ENCODE assay signal across 8 cellular contexts in the genomic region with DNA sequence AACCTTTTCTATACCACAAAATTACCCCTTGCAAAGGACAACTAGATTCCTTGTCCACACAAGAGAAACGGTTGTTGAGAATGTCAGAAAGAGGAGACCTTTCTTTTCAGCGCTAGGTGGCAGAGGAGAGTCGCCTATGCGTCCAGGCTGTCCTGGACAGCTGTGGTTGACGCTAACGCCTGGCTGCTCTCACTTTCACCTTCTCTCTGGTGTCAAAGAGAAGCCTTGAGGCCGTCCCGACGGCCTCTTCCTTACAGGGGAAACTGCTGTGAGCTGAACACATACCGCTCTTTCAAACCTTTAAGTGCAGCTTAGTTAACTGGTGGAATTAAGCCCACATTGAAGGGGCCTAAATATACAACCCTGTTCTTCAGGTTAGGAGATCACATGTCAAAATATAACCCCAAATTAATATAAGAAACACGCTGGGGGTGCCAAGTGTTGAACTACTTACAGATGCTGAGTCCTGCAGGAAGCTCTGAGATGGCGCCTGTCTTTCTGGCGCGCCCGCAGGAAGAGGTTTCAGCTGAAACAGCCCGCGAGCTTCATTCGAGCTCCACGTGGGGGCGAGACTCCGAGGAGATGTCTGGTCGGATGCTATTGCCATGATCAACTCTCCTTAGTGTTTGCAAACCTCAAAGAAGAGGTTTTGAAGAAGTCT. TPM values are rescaled to one million over a fixed set of nuclear protein-coding genes. Genes with fewer than 3 reads are reported as not detected.
DNase-seq lines count a peak whose midpoint lies in the region; ATAC-seq and TF ChIP-seq lines count a peak whose summit lies in the region.

No MANE protein-coding gene starts in this region.

- CTCF ChIA-PET in IMR-90 (lab: Yijun Ruan, JAX): interaction anchor here (0.6 to 3.2 kb wide), 25 partner anchors 9 to 1929 kb away, joined by 3 to 17 read pairs (median 5); no protein-coding TSS in a partner anchor

- no peak overlapping the region for H3K9ac ChIP-seq in IMR-90 (ENCODE audit: low read depth, low read length)
- no peak overlapping the region for H3K9ac ChIP-seq in neural progenitor cell
- H3K9ac ChIP-seq in subcutaneous abdominal adipose tissue (ENCODE audit: low read length in 5 of 5): peak overlapping the region in 3 of 5 donors; percentile 32 to 53 (median 52)

- no peaks in the 10 kb centered on the region for H3K9me3 Mint-ChIP-seq in activated T-helper 2 cell treated with anti-CD3 and anti-CD28 coated beads, Interferon-gamma antibody, Interleukin-2, Interleukin-4, amounts not matched to agents 10 μg/mL and 5 μg/mL and 100 μg/mL, durations not matched to agents 14 hours and 24 hours and 36 hours
- H3K9me3 Mint-ChIP-seq in neural progenitor cell: peaks cover 5% of the 10 kb centered on the region

- TF ChIP-seq POLR2A in IMR-90 (IDR thresholded peaks at IDR 0.05; ENCODE audit: low read depth, low read length): peak; percentile 51; the same call in 1 of the 2 replicates

- H4K20me1 ChIP-seq in IMR-90 (ENCODE audit: insufficient read depth, low read length) (no peaks in the 10 kb centered on the region), neural progenitor cell (ENCODE audit: low read depth) (no peaks in the 10 kb centered on the region)

- no peak overlapping the region for H4K5ac ChIP-seq in IMR-90 (ENCODE audit: low read depth, low read length)

- H3K27ac ChIP-seq in IMR-90 (ENCODE audit: insufficient read depth, low read length) (no peak overlapping the region), neural progenitor cell (no peak overlapping the region), subcutaneous abdominal adipose tissue (ENCODE audit: low read depth, low read length) (no peak overlapping the region)

- H3K27me3 ChIP-seq in IMR-90 (ENCODE audit: control insufficient read depth, insufficient read depth, low read length) (peaks cover 5% of the 10 kb centered on the region), neural progenitor cell (peaks cover 4% of the 10 kb centered on the region), subcutaneous abdominal adipose tissue (ENCODE audit: control insufficient read depth in 5 of 5, insufficient read depth in 4 of 5, low read length in 5 of 5) (no peaks in the 10 kb centered on the region)

- POLR2A ChIA-PET in IMR-90 (lab: Charles Lee; ENCODE audit: unreplicated experiment): interaction anchor here (0.6 kb wide), 1 partner anchor 1656 kb away, joined by 3 read pairs; no protein-coding TSS in a partner anchor

- H3K4me3 ChIP-seq in IMR-90 (ENCODE audit: insufficient read depth, low read depth, low read length) (peak overlapping the region; percentile 26), fibroblast of villous mesenchyme (ENCODE audit: low read depth, low read length) (peak overlapping the region; percentile 51), neural progenitor cell (peak overlapping the region; percentile 7), subcutaneous abdominal adipose tissue (ENCODE audit: low read depth in 1 of 5, low read length in 5 of 5) (peak overlapping the region; percentile 52 to 75 (median 65))

- H2BK15ac ChIP-seq in IMR-90 (ENCODE audit: low read depth, low read length): no peak overlapping the region

- no peak overlapping the region for H4K91ac ChIP-seq in IMR-90 (ENCODE audit: insufficient read depth, low read depth, low read length)

- no peaks in the 10 kb centered on the region for H3K9me1 ChIP-seq in IMR-90 (ENCODE audit: insufficient read depth, low read length)

- H3K4me3 Mint-ChIP-seq in activated T-helper 2 cell treated with anti-CD3 and anti-CD28 coated beads, Interferon-gamma antibody, Interleukin-2, Interleukin-4, amounts not matched to agents 10 μg/mL and 5 μg/mL and 100 μg/mL, durations not matched to agents 14 hours and 24 hours and 36 hours (ENCODE audit: low read depth): peak overlapping the region; percentile 65
- no peak overlapping the region for H3K4me3 Mint-ChIP-seq in neural progenitor cell

- no peak overlapping the region for H2AK5ac ChIP-seq in IMR-90 (ENCODE audit: low read depth, low read length)

- H3K36me3 ChIP-seq in IMR-90 (ENCODE audit: control insufficient read depth, insufficient read depth, low read length) (no peaks in the 10 kb centered on the region), neural progenitor cell (no peaks in the 10 kb centered on the region), subcutaneous abdominal adipose tissue (ENCODE audit: control insufficient read depth in 5 of 5, insufficient read depth in 5 of 5, low read length in 5 of 5) (no peaks in the 10 kb centered on the region)

- H3K4me1 ChIP-seq in IMR-90 (ENCODE audit: control insufficient read depth, insufficient read depth, low read length) (no peaks in the 10 kb centered on the region), neural progenitor cell (peaks cover 8% of the 10 kb centered on the region), subcutaneous abdominal adipose tissue (ENCODE audit: control insufficient read depth in 5 of 5, insufficient read depth in 5 of 5, low read length in 5 of 5) (peaks cover 0 to 13% (median 7%) of the 10 kb centered on the region in 5 donors)

- H4K8ac ChIP-seq in IMR-90 (ENCODE audit: low read depth in 2 of 2, low read length in 2 of 2): 0 out of 4 replicates have a peak overlapping the region, but pooled peaks of 1 of the 2 experiments have one; percentile 4

- H3K27me3 Mint-ChIP-seq in activated T-helper 2 cell treated with anti-CD3 and anti-CD28 coated beads, Interferon-gamma antibody, Interleukin-2, Interleukin-4, amounts not matched to agents 10 μg/mL and 5 μg/mL and 100 μg/mL, durations not matched to agents 14 hours and 24 hours and 36 hours (ENCODE audit: low read depth): peaks cover 11% of the 10 kb centered on the region
- H3K27me3 Mint-ChIP-seq in neural progenitor cell (ENCODE audit: insufficient read depth, low read depth): peaks cover 5% of the 10 kb centered on the region

- H3K56ac ChIP-seq in IMR-90 (ENCODE audit: extremely low read depth, insufficient read depth, low read length): peak overlapping the region; percentile 12; the same call in 1 of the 2 replicates

- no TSS peak for BruUV-seq in IMR-90 (replicated peaks; lab: Mats Ljungman, UMichigan)

- 8% methylated on average over 12 of the region's 22 CpGs; no CpG with 5 or more reads in 1 of the 2 experiments for WGBS in IMR-90 (ENCODE audit: extremely low coverage in 2 of 2, insufficient read length in 1 of 2), 2 experiments

- in situ Hi-C loops in IMR-90 (cut with MboI; ENCODE audit: low sequenced_read_pairs): loop anchor here (10.0 to 25.0 kb wide), 3 partner anchors 63 to 390 kb away; no protein-coding TSS in a partner anchor

- H3K9me3 ChIP-seq in IMR-90 (ENCODE audit: control insufficient read depth, insufficient read depth, low read length) (no peaks in the 10 kb centered on the region), neural progenitor cell (ENCODE audit: low read depth) (no peaks in the 10 kb centered on the region), subcutaneous abdominal adipose tissue (ENCODE audit: control insufficient read depth in 5 of 5, low read length in 5 of 5) (no peaks in the 10 kb centered on the region)

- H3K18ac ChIP-seq in IMR-90 (ENCODE audit: low read depth, low read length): no peak overlapping the region

- H3K36me3 Mint-ChIP-seq in activated T-helper 2 cell treated with anti-CD3 and anti-CD28 coated beads, Interferon-gamma antibody, Interleukin-2, Interleukin-4, amounts not matched to agents 10 μg/mL and 5 μg/mL and 100 μg/mL, durations not matched to agents 14 hours and 24 hours and 36 hours (ENCODE audit: low read depth): no peaks in the 10 kb centered on the region
- no peaks in the 10 kb centered on the region for H3K36me3 Mint-ChIP-seq in neural progenitor cell

- H3K14ac ChIP-seq in IMR-90 (replicated peaks; ENCODE audit: low read depth, low read length): no peak overlapping the region

- peak; percentile 87 for TF ChIP-seq CTCF in IMR-90 (conservative IDR thresholded peaks at IDR 0.05; ENCODE audit: low read depth, low read length)
- TF ChIP-seq CTCF in fibroblast of villous mesenchyme (IDR thresholded peaks at IDR 0.05; ENCODE audit: insufficient read depth, low read depth, low read length): peak; percentile 93
- peak; percentile 83 for TF ChIP-seq CTCF in neural progenitor cell (IDR thresholded peaks at IDR 0.05)

- H2BK20ac ChIP-seq in IMR-90 (ENCODE audit: low read depth, low read length): no peak overlapping the region

- H3K79me1 ChIP-seq in IMR-90 (ENCODE audit: low read depth in 1 of 2, low read length in 2 of 2): no peaks in the 10 kb centered on the region

- H3F3A ChIP-seq in neural progenitor cell (ENCODE audit: low read depth): peaks cover 12% of the 10 kb centered on the region

- intact Hi-C loops in IMR-90 (cut with micrococcal nuclease): loop anchor here (1.0 to 2.0 kb wide), 4 partner anchors 31 to 1904 kb away; no protein-coding TSS in a partner anchor
- intact Hi-C loops in activated T-helper 2 cell treated with anti-CD3 and anti-CD28 coated beads, Interferon-gamma antibody, Interleukin-2, Interleukin-4, amounts not matched to agents 10 μg/mL and 5 μg/mL and 100 μg/mL, durations not matched to agents 14 hours and 24 hours and 36 hours (cut with micrococcal nuclease): loop anchor here (1.0 to 10.0 kb wide), 4 partner anchors 26 to 820 kb away; partner anchors contain the start of gene KBTBD8

- H3K79me2 ChIP-seq in neural progenitor cell (ENCODE audit: low read depth): no peaks in the 10 kb centered on the region

- H2AK9ac ChIP-seq in IMR-90 (replicated peaks; ENCODE audit: low read depth, low read length, poor library complexity): peak overlapping the region; percentile 33

- no peak overlapping the region for H2BK5ac ChIP-seq in IMR-90 (ENCODE audit: low read depth, low read length, poor library complexity, severe bottlenecking)

- no peak overlapping the region for H3K27ac Mint-ChIP-seq in activated T-helper 2 cell treated with anti-CD3 and anti-CD28 coated beads, Interferon-gamma antibody, Interleukin-2, Interleukin-4, amounts not matched to agents 10 μg/mL and 5 μg/mL and 100 μg/mL, durations not matched to agents 14 hours and 24 hours and 36 hours
- H3K27ac Mint-ChIP-seq in neural progenitor cell: no peak overlapping the region

- DNase-seq in DMS79 treated with DMSO at 0.1 percent for 48 hours (lab: John Stamatoyannopoulos, UW) (peak; percentile 21), IMR-90 (peak; percentile 70), RPMI7951 (ENCODE audit: low read depth) (peak; percentile 71), fibroblast of villous mesenchyme (ENCODE audit: low read depth) (peak; percentile 80), neural progenitor cell (ENCODE audit: low spot score) (peak; percentile 90)
- peak; percentile 41 for DNase-seq in activated T-helper 2 cell treated with anti-CD3 and anti-CD28 coated beads, Interferon-gamma antibody, Interleukin-2, Interleukin-4, amounts not matched to agents 10 μg/mL and 5 μg/mL and 100 μg/mL, durations not matched to agents 14 hours and 24 hours and 36 hours (ENCODE audit: low spot score)

- ATAC-seq in GM21576 (IDR thresholded peaks at IDR 0.05; ENCODE audit: unreplicated experiment) (peak; percentile 99), IMR-90 (ENCODE audit: low read depth) (peak; percentile 99)

- H2BK120ac ChIP-seq in IMR-90 (ENCODE audit: low read depth, low read length): no peak overlapping the region

- no peak overlapping the region for H3K4ac ChIP-seq in IMR-90 (ENCODE audit: low read depth, low read length)

- peaks cover 12% of the 10 kb centered on the region for H3K4me1 Mint-ChIP-seq in activated T-helper 2 cell treated with anti-CD3 and anti-CD28 coated beads, Interferon-gamma antibody, Interleukin-2, Interleukin-4, amounts not matched to agents 10 μg/mL and 5 μg/mL and 100 μg/mL, durations not matched to agents 14 hours and 24 hours and 36 hours (ENCODE audit: low read depth)
- H3K4me1 Mint-ChIP-seq in neural progenitor cell: peaks cover 21% of the 10 kb centered on the region

- H2AFZ ChIP-seq in IMR-90 (replicated peaks; ENCODE audit: low read length, poor library complexity): peak overlapping the region; percentile 81
- H2AFZ ChIP-seq in neural progenitor cell (replicated peaks): peak overlapping the region; percentile 66

- H3K4me2 ChIP-seq in IMR-90 (ENCODE audit: low read depth, low read length) (peak overlapping the region; percentile 41), neural progenitor cell (peak overlapping the region; percentile 67)

- TF ChIP-seq RAD21 in IMR-90 (IDR thresholded peaks at IDR 0.05; ENCODE audit: low read length): peak; percentile 95

- dilution Hi-C loops in IMR-90 (cut with HindIII; ENCODE audit: low sequenced_read_pairs, unreplicated experiment): no loop called here

- no peak overlapping the region for H3K23ac ChIP-seq in IMR-90 (ENCODE audit: low read depth, low read length)

RNA-seq across cellular contexts. Expression of gene KBTBD8, which starts 26.1 kb away (rescaled TPM):
- total RNA-seq in IMR-90 (2012; rRNA removed) (8.6 and 15.0 TPM in 2 replicates), fibroblast of villous mesenchyme (3.5 and 4.3 TPM in 2 replicates), neural progenitor cell (ENCODE audit: low replicate concordance) (5.6 and 8.3 TPM in 2 replicates)
- 1.5 and 1.8 TPM in 2 replicates for polyA plus RNA-seq in IMR-90 (2012; rRNA removed)
- 0.28 and 0.75 TPM in 2 replicates for polyA plus RNA-seq in IMR-90 (2012; cell fraction: cytosol; rRNA removed)
- 1.1 and 9.5 TPM in 2 replicates for polyA plus RNA-seq in IMR-90 (2012; cell fraction: nucleus; rRNA removed; ENCODE audit: low replicate concordance)
- 4.1 and 6.2 TPM in 2 replicates for total RNA-seq in RPMI7951 (2014; rRNA removed; shearing (Covaris generic))
- 10.4 and 13.4 TPM in 2 replicates for total RNA-seq in activated T-helper 2 cell treated with anti-CD3 and anti-CD28 coated beads, Interferon-gamma antibody, Interleukin-2, Interleukin-4, amounts not matched to agents 10 μg/mL and 5 μg/mL and 100 μg/mL, durations not matched to agents 14 hours and 24 hours and 36 hours

Comparison
In these comparisons a context has a peak if more than half of its experiments do, and no peak if none do; other contexts are left out.
1. DNase-seq: peak in every context shown above with its lines; median percentile 90 in neural progenitor cell; 80 in fibroblast of villous mesenchyme; 71 in RPMI7951; 70 in IMR-90; 41 in activated T-helper 2 cell treated with anti-CD3 and anti-CD28 coated beads, Interferon-gamma antibody, Interleukin-2, Interleukin-4, amounts not matched to agents 10 μg/mL and 5 μg/mL and 100 μg/mL, durations not matched to agents 14 hours and 24 hours and 36 hours; 21 in DMS79 treated with DMSO at 0.1 percent for 48 hours.
2. H3K4me3 ChIP-seq: peak in every context shown above with its lines; median percentile 65 in subcutaneous abdominal adipose tissue; 51 in fibroblast of villous mesenchyme; 26 in IMR-90; 7 in neural progenitor cell.
3. H3K9ac ChIP-seq: peak in subcutaneous abdominal adipose tissue (3 of 5); none in IMR-90 (single experiment) and neural progenitor cell (single experiment).
4. Peak in every context shown above with its lines, with median percentiles within 50 percentile points of each other: CTCF ChIP-seq.